ENCODE assay signal across 17 cellular contexts in the genomic region with DNA sequence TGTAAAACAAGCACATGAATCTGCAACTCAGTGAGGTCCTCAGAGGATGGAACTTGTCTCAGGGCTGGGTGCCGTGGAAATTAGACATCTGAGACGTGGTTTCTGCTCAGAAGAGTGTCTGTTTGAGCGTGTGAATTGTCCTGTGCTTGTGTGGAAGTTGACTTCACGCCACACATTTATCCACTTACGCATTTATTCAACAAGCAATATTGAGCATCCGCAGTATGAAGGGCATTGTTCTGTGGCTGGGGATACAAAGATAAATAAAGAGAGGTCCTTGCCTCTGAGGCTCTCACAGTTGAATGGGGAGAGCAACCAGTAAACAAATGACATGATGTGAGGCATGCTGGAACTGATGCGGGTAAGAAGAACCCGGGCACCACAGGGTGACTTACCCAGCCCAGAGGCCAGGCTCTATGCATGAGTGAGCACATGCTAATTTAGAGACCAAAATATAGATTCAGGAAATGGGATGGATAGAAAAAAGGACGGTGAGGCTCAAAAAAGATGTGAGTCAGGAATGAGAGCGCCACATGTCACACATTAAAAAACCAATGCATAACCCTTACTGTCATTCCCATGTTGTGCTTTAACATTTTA.
DNase-seq lines count a peak whose midpoint lies in the region; FAIRE-seq and TF ChIP-seq lines count a peak whose summit lies in the region.
"Had no signal": no experiment of that assay in that cellular context is flagged by ENCODE, and none has a peak within 500 bp of the region (broad histone marks: within the 10 kb centered on the region; RNA-seq: fewer than 3 reads in every experiment).

No MANE protein-coding gene starts in this region.

- no peak overlapping the region for H3K4me3 ChIP-seq in GM12865 (ENCODE audit: low read depth, low read length)
- no peak overlapping the region for H3K4me3 ChIP-seq in colonic mucosa
- H3K4me3 ChIP-seq: heart right ventricle, transverse colon had no signal

- H3K4me1 ChIP-seq in colonic mucosa: no peaks in the 10 kb centered on the region
- H3K4me1 ChIP-seq: Caco-2, transverse colon had no signal

- peak; percentile 37 for DNase-seq in GM12865 (ENCODE audit: low read depth)
- peak; percentile 79 for DNase-seq in NCI-H345 treated with DMSO at 0.1 percent for 48 hours (lab: John Stamatoyannopoulos, UW; ENCODE audit: unreplicated experiment)
- peak in 7 of 61 donors; percentile 10 to 43 (median 23) for DNase-seq in caudate nucleus (lab: John Stamatoyannopoulos, UW)
- peak; percentile 59 for DNase-seq in putamen (ENCODE audit: low spot score)
- no peak for DNase-seq in NOMO-1 treated with DMSO at 0.1 percent for 48 hours (lab: John Stamatoyannopoulos, UW; ENCODE audit: unreplicated experiment)
- DNase-seq in NCI-H146 (lab: John Stamatoyannopoulos, UW): no peak
- DNase-seq in colonic mucosa: no peak
- DNase-seq in GM19239 (ENCODE audit: insufficient read length, low spot score): no peak
- DNase-seq: activated naive CD4-positive, alpha-beta T cell treated with anti-CD3 and anti-CD28 coated beads, Interleukin-2, amount 10 ng/mL, durations not matched to agents 7 days and 5 days; activated T-cell treated with anti-CD3 and anti-CD28 coated beads, Interleukin-2, amount 50 U/mL, for 4 hours; Caco-2; H7; heart right ventricle; left ventricle myocardium superior; T-helper 9 cell; transverse colon had no signal

- no peak for FAIRE-seq in GM19239 (lab: Jason Lieb, UNC)
- FAIRE-seq: astrocyte had no signal

- intact Hi-C loops in colonic mucosa (cut with DNase I): no loop called here

- H3K27ac ChIP-seq in caudate nucleus (ENCODE audit: low read depth, low read length) (peak overlapping the region; percentile 69), colonic mucosa (no peak overlapping the region)
- H3K27ac ChIP-seq: heart right ventricle, transverse colon had no signal

- no peak overlapping the region for H3K9ac ChIP-seq in colonic mucosa (ENCODE audit: low read depth in 2 of 2, low read length in 2 of 2)

- no peaks in the 10 kb centered on the region for H3K27me3 ChIP-seq in colonic mucosa
- H3K27me3 ChIP-seq: heart right ventricle, transverse colon had no signal

- no peak for TF ChIP-seq CTCF in GM12865 (IDR thresholded peaks at IDR 0.05; ENCODE audit: insufficient read depth, low read depth, low read length, missing control alignments)
- TF ChIP-seq CTCF in colonic mucosa (IDR thresholded peaks at IDR 0.05): no peak

- H3K36me3 ChIP-seq in colonic mucosa: no peaks in the 10 kb centered on the region
- H3K36me3 ChIP-seq: transverse colon had no signal

- no peaks in the 10 kb centered on the region for H3K9me3 ChIP-seq in colonic mucosa
- H3K9me3 ChIP-seq: Caco-2, heart right ventricle, transverse colon had no signal

Comparison
In these comparisons a context has a peak if more than half of its experiments do, and no peak if none do; other contexts are left out.
1. DNase-seq: peak in GM12865 (single experiment), NCI-H345 treated with DMSO at 0.1 percent for 48 hours (single experiment) and putamen (single experiment); none in NOMO-1 treated with DMSO at 0.1 percent for 48 hours (single experiment), NCI-H146 (single experiment), colonic mucosa (single experiment) and GM19239 (single experiment).